Comparison of ENCODE assay signal across 8 cellular contexts in genomic region chr18:49447810-49448745, GRCh38. TPM values are rescaled to one million over a fixed set of nuclear protein-coding genes. Genes with fewer than 3 reads are reported as not detected.
DNase-seq lines count a peak whose midpoint lies in the region; ATAC-seq and TF ChIP-seq lines count a peak whose summit lies in the region.

No MANE protein-coding gene starts in this region.

- WGBS in ovary, 3 donors, result 63 to 65% (median 65%) methylated on average over 3 of the region's 3 CpGs

- DNase-seq in G401 (ENCODE audit: low spot score) (peak; percentile 45), MV-4-11 (lab: John Stamatoyannopoulos, UW) (peak; percentile 54), SKM-1 (lab: John Stamatoyannopoulos, UW; ENCODE audit: unreplicated experiment) (peak; percentile 40), mucosa of descending colon (peak in 1 of 3 donors; percentile 74), ovary (no peak)
- DNase-seq in effector CD4-positive, alpha-beta T cell, result peak; percentile 45

- no peaks in the 10 kb centered on the region for H3K4me1 ChIP-seq in mucosa of descending colon (ENCODE audit: low read depth)
- H3K4me1 ChIP-seq in ovary (ENCODE audit: insufficient read depth), result no peaks in the 10 kb centered on the region

- TF ChIP-seq CTCF in mucosa of descending colon (IDR thresholded peaks at IDR 0.05) (no peak), ovary (IDR thresholded peaks at IDR 0.05) (no peak)

- no peaks in the 10 kb centered on the region for H3K27me3 ChIP-seq in ovary

- in situ Hi-C loops in G401 (cut with HindIII; ENCODE audit: low sequenced_read_pairs), result no loop called here

- ATAC-seq in mucosa of descending colon (peak; percentile 86), HG03432 (IDR thresholded peaks at IDR 0.05; ENCODE audit: unreplicated experiment) (no peak), GM19467 (IDR thresholded peaks at IDR 0.05; ENCODE audit: unreplicated experiment) (no peak)

- H3K36me3 ChIP-seq in mucosa of descending colon (ENCODE audit: low read depth) (no peaks in the 10 kb centered on the region), ovary (no peaks in the 10 kb centered on the region)

- no peak for TF ChIP-seq EP300 in ovary (IDR thresholded peaks at IDR 0.05)

- H3K27ac ChIP-seq in ovary, result no peak overlapping the region

- H3K9me3 ChIP-seq in mucosa of descending colon, result peaks cover 33% of the 10 kb centered on the region
- peaks cover 4 to 11% of the 10 kb centered on the region in 2 donors for H3K9me3 ChIP-seq in ovary

- intact Hi-C loops in mucosa of descending colon (cut with DNase I, micrococcal nuclease), result no loop called here
- intact Hi-C loops in ovary (cut with DNase I), result no loop called here

- no peak for TF ChIP-seq POLR2A in ovary (IDR thresholded peaks at IDR 0.05)

- H3K4me3 ChIP-seq in mucosa of descending colon, result no peak overlapping the region
- no peak overlapping the region for H3K4me3 ChIP-seq in ovary

RNA-seq across cellular contexts. Expression of gene DYM, which starts 12.4 kb away (rescaled TPM):
- total RNA-seq in G401 (2014; rRNA removed; shearing (Covaris generic)), result 137 and 164 TPM in 2 replicates
- 10 to 100 TPM; 47.9 to 67.8 (median 55.0) TPM for total RNA-seq in mucosa of descending colon
- total RNA-seq in ovary, result 10 to 100 TPM; 64.1 to 96.0 (median 78.5) TPM
- 10 to 100 TPM; 26.2 to 61.5 TPM for polyA plus RNA-seq in ovary

RNA-seq across cellular contexts. Expression of gene C18orf32, which starts 39.0 kb away (rescaled TPM):
- 43.1 and 44.7 TPM in 2 replicates for total RNA-seq in G401 (2014; rRNA removed; shearing (Covaris generic))
- total RNA-seq in mucosa of descending colon (10 to 100 TPM; 48.9 to 61.7 (median 57.8) TPM), ovary (10 to 100 TPM; 35.4 to 51.4 (median 44.9) TPM)
- 10 to 100 TPM; 60.0 to 81.3 TPM for polyA plus RNA-seq in ovary

RNA-seq across cellular contexts. Expression of gene RPL17, which starts 44.2 kb away (rescaled TPM):
- 3,937 and 4,835 TPM in 2 replicates for total RNA-seq in G401 (2014; rRNA removed; shearing (Covaris generic))
- total RNA-seq in mucosa of descending colon (1,000 to 10,000 TPM in 2 of 3 donors, 100 to 1,000 TPM in 1; 968 to 1,314 (median 1,138) TPM), ovary (1,000 to 10,000 TPM; 3,089 to 8,014 (median 3,638) TPM)
- polyA plus RNA-seq in ovary, result 1,000 to 10,000 TPM; 3,009 to 5,423 TPM

Comparison
In these comparisons a context has a peak if more than half of its experiments do, and no peak if none do; other contexts are left out.
1. DNase-seq: peak in G401 (single experiment), MV-4-11 (single experiment), SKM-1 (single experiment) and effector CD4-positive, alpha-beta T cell (single experiment); none in ovary (0 of 5).